In the genomic region with DNA sequence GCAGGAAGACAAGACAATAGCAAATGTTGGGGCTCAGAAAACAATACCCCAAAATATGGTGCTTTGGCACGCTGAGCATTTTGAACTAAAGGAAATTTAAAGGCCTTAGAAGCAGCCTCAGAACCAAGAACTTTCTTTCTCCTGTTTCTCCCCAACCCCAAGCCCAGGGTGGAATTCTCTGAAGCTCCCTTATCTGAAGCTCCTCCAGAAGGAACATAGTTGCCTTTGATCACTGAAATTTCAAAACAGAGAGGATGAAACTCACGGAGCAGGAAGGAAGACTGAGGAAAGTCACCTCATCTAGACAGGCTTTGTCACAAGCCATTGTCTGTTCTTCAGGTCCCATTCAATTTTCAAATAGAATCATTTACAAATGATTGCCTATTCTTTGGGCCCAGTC, we compare ENCODE assay signal across 22 cellular contexts.
"Had no signal": no experiment of that assay in that cellular context is flagged by ENCODE, and none has a peak within 500 bp of the region (broad histone marks: within the 10 kb centered on the region; RNA-seq: fewer than 3 reads in every experiment).

No MANE protein-coding gene starts in this region.

- H3K9me3 Mint-ChIP-seq: activated CD4-positive, alpha-beta memory T cell treated with anti-CD3 and anti-CD28 coated beads for 36 hours; activated CD4-positive, alpha-beta T cell treated with anti-CD3 and anti-CD28 coated beads, Interleukin-2, amount 10 ng/mL, durations not matched to agents 7 days and 5 days; activated naive CD4-positive, alpha-beta T cell treated with anti-CD3 and anti-CD28 coated beads, Interleukin-2, amount 10 ng/mL, durations not matched to agents 7 days and 5 days; activated naive CD8-positive, alpha-beta T cell treated with anti-CD3 and anti-CD28 coated beads for 36 hours; activated T-helper 17 cell treated with anti-CD3 and anti-CD28 coated beads, Interleukin-2, amount 50 U/mL, for 72 hours had no signal

- H3K27me3 Mint-ChIP-seq: activated CD4-positive, alpha-beta memory T cell treated with anti-CD3 and anti-CD28 coated beads for 36 hours; activated CD4-positive, alpha-beta T cell treated with anti-CD3 and anti-CD28 coated beads, Interleukin-2, amount 10 ng/mL, durations not matched to agents 7 days and 5 days; activated naive CD4-positive, alpha-beta T cell treated with anti-CD3 and anti-CD28 coated beads, Interleukin-2, amount 10 ng/mL, durations not matched to agents 7 days and 5 days; activated naive CD8-positive, alpha-beta T cell treated with anti-CD3 and anti-CD28 coated beads for 36 hours; activated T-helper 17 cell treated with anti-CD3 and anti-CD28 coated beads, Interleukin-2, amount 50 U/mL, for 72 hours; T-helper 17 cell had no signal

- DNase-seq: activated CD4-positive, alpha-beta memory T cell treated with anti-CD3 and anti-CD28 coated beads for 36 hours; activated CD4-positive, alpha-beta T cell treated with anti-CD3 and anti-CD28 coated beads, Interleukin-2, amount 10 ng/mL, durations not matched to agents 7 days and 5 days; activated CD4-positive, CD25-positive, alpha-beta regulatory T cell; activated CD8-positive, alpha-beta memory T cell treated with anti-CD3 and anti-CD28 coated beads for 24 hours; activated gamma-delta T cell treated with Interleukin-2 at 50 U/mL for 16 hours; activated naive CD4-positive, alpha-beta T cell treated with anti-CD3 and anti-CD28 coated beads, Interleukin-2, amount 10 ng/mL, durations not matched to agents 7 days and 5 days; activated naive CD8-positive, alpha-beta T cell treated with anti-CD3 and anti-CD28 coated beads for 36 hours; activated T-cell treated with anti-CD3 and anti-CD28 coated beads, Interleukin-2, amount 50 U/mL, for 48 hours; KG1; NCI-H1092; NCI-H1417; NCI-H2029; NCI-H2107; NCI-H2171 treated with DMSO at 0.1 percent for 48 hours; NCI-H226; NCI-H526 treated with DMSO at 0.1 percent for 48 hours; NCI-H82; SIG-M5; T-helper 17 cell; T1000 had no signal

- FAIRE-seq: TTC549 had no signal

- H3K4me3 Mint-ChIP-seq: activated CD4-positive, alpha-beta memory T cell treated with anti-CD3 and anti-CD28 coated beads for 36 hours; activated CD4-positive, alpha-beta T cell treated with anti-CD3 and anti-CD28 coated beads, Interleukin-2, amount 10 ng/mL, durations not matched to agents 7 days and 5 days; activated naive CD4-positive, alpha-beta T cell treated with anti-CD3 and anti-CD28 coated beads, Interleukin-2, amount 10 ng/mL, durations not matched to agents 7 days and 5 days; activated naive CD8-positive, alpha-beta T cell treated with anti-CD3 and anti-CD28 coated beads for 36 hours; activated T-helper 17 cell treated with anti-CD3 and anti-CD28 coated beads, Interleukin-2, amount 50 U/mL, for 72 hours; T-helper 17 cell had no signal

- H3K27ac Mint-ChIP-seq: activated CD4-positive, alpha-beta memory T cell treated with anti-CD3 and anti-CD28 coated beads for 36 hours; activated CD4-positive, alpha-beta T cell treated with anti-CD3 and anti-CD28 coated beads, Interleukin-2, amount 10 ng/mL, durations not matched to agents 7 days and 5 days; activated naive CD4-positive, alpha-beta T cell treated with anti-CD3 and anti-CD28 coated beads, Interleukin-2, amount 10 ng/mL, durations not matched to agents 7 days and 5 days; activated naive CD8-positive, alpha-beta T cell treated with anti-CD3 and anti-CD28 coated beads for 36 hours; activated T-helper 17 cell treated with anti-CD3 and anti-CD28 coated beads, Interleukin-2, amount 50 U/mL, for 72 hours; T-helper 17 cell had no signal

- ATAC-seq: activated T-helper 17 cell treated with anti-CD3 and anti-CD28 coated beads, Interleukin-2, amount 50 U/mL, for 72 hours; T-helper 17 cell had no signal

- H3K4me1 Mint-ChIP-seq: activated CD4-positive, alpha-beta T cell treated with anti-CD3 and anti-CD28 coated beads, Interleukin-2, amount 10 ng/mL, durations not matched to agents 7 days and 5 days; activated naive CD4-positive, alpha-beta T cell treated with anti-CD3 and anti-CD28 coated beads, Interleukin-2, amount 10 ng/mL, durations not matched to agents 7 days and 5 days; activated naive CD8-positive, alpha-beta T cell treated with anti-CD3 and anti-CD28 coated beads for 36 hours; activated T-helper 17 cell treated with anti-CD3 and anti-CD28 coated beads, Interleukin-2, amount 50 U/mL, for 72 hours; T-helper 17 cell had no signal

- H3K36me3 Mint-ChIP-seq: activated CD4-positive, alpha-beta memory T cell treated with anti-CD3 and anti-CD28 coated beads for 36 hours; activated naive CD4-positive, alpha-beta T cell treated with anti-CD3 and anti-CD28 coated beads, Interleukin-2, amount 10 ng/mL, durations not matched to agents 7 days and 5 days; activated naive CD8-positive, alpha-beta T cell treated with anti-CD3 and anti-CD28 coated beads for 36 hours had no signal
